1 cellular context compared by ENCODE assay signal in genomic region chr1:226940029-226940805, GRCh38.
TF ChIP-seq lines count a peak whose summit lies in the region.

COQ8A (plus strand) TSS chr1:226940294; CDS start chr1:226961386, 21,092 bp downstream.

TF ChIP-seq in H1, 55 proteins besides CTCF, POLR2A, EP300 and RAD21 (continued from another document):
- no peak for TF ChIP-seq EZH2 (IDR thresholded peaks at IDR 0.05; ENCODE audit: low read depth, low read length, severe bottlenecking)
- TF ChIP-seq SP2 (IDR thresholded peaks at IDR 0.05; ENCODE audit: low read length), result peak; percentile 51; the same call in 1 of the 2 replicates
- no peak for TF ChIP-seq MAFK (IDR thresholded peaks at IDR 0.05; ENCODE audit: low read depth, low read length)
- TF ChIP-seq GABPA (IDR thresholded peaks at IDR 0.05; ENCODE audit: borderline replicate concordance, insufficient read depth, low read length), result no peak
- TF ChIP-seq CREB1 (IDR thresholded peaks at IDR 0.05), result peak; percentile 46; the same call in 1 of the 2 replicates
- no peak for TF ChIP-seq YY1 (IDR thresholded peaks at IDR 0.05; ENCODE audit: low read depth, low read length)
- peak; percentile 95 for TF ChIP-seq MAX (IDR thresholded peaks at IDR 0.05)
- 0 out of 2 replicates have a peak, but pooled peaks have one; percentile 30 for TF ChIP-seq EGR1 (IDR thresholded peaks at IDR 0.05; ENCODE audit: borderline replicate concordance, low read depth, low read length)
- no peak; the same call in 1 of the 2 replicates for TF ChIP-seq SP4 (IDR thresholded peaks at IDR 0.05; ENCODE audit: low read length)
- no peak for TF ChIP-seq TAF7 (optimal IDR thresholded peaks at IDR 0.05; ENCODE audit: borderline replicate concordance, low read depth, low read length)
- no peak for TF ChIP-seq JUN (IDR thresholded peaks at IDR 0.05; ENCODE audit: low read depth, low read length)
- TF ChIP-seq ASH2L (IDR thresholded peaks at IDR 0.05; ENCODE audit: low read length), result no peak
- TF ChIP-seq ATF2 (IDR thresholded peaks at IDR 0.05; ENCODE audit: low read length), result no peak
- peak; percentile 32; the same call in 1 of the 2 replicates for TF ChIP-seq PHF8 (conservative IDR thresholded peaks at IDR 0.05; ENCODE audit: low read depth, low read length)
- TF ChIP-seq RFX5 (IDR thresholded peaks at IDR 0.05; ENCODE audit: borderline replicate concordance, low read depth, low read length), result no peak
- no peak for TF ChIP-seq CBX8 (IDR thresholded peaks at IDR 0.05; ENCODE audit: borderline replicate concordance, low read depth, low read length)
- no peak for TF ChIP-seq GTF2F1 (IDR thresholded peaks at IDR 0.05; ENCODE audit: borderline replicate concordance, low read depth, low read length)
- TF ChIP-seq, protein P1, sequence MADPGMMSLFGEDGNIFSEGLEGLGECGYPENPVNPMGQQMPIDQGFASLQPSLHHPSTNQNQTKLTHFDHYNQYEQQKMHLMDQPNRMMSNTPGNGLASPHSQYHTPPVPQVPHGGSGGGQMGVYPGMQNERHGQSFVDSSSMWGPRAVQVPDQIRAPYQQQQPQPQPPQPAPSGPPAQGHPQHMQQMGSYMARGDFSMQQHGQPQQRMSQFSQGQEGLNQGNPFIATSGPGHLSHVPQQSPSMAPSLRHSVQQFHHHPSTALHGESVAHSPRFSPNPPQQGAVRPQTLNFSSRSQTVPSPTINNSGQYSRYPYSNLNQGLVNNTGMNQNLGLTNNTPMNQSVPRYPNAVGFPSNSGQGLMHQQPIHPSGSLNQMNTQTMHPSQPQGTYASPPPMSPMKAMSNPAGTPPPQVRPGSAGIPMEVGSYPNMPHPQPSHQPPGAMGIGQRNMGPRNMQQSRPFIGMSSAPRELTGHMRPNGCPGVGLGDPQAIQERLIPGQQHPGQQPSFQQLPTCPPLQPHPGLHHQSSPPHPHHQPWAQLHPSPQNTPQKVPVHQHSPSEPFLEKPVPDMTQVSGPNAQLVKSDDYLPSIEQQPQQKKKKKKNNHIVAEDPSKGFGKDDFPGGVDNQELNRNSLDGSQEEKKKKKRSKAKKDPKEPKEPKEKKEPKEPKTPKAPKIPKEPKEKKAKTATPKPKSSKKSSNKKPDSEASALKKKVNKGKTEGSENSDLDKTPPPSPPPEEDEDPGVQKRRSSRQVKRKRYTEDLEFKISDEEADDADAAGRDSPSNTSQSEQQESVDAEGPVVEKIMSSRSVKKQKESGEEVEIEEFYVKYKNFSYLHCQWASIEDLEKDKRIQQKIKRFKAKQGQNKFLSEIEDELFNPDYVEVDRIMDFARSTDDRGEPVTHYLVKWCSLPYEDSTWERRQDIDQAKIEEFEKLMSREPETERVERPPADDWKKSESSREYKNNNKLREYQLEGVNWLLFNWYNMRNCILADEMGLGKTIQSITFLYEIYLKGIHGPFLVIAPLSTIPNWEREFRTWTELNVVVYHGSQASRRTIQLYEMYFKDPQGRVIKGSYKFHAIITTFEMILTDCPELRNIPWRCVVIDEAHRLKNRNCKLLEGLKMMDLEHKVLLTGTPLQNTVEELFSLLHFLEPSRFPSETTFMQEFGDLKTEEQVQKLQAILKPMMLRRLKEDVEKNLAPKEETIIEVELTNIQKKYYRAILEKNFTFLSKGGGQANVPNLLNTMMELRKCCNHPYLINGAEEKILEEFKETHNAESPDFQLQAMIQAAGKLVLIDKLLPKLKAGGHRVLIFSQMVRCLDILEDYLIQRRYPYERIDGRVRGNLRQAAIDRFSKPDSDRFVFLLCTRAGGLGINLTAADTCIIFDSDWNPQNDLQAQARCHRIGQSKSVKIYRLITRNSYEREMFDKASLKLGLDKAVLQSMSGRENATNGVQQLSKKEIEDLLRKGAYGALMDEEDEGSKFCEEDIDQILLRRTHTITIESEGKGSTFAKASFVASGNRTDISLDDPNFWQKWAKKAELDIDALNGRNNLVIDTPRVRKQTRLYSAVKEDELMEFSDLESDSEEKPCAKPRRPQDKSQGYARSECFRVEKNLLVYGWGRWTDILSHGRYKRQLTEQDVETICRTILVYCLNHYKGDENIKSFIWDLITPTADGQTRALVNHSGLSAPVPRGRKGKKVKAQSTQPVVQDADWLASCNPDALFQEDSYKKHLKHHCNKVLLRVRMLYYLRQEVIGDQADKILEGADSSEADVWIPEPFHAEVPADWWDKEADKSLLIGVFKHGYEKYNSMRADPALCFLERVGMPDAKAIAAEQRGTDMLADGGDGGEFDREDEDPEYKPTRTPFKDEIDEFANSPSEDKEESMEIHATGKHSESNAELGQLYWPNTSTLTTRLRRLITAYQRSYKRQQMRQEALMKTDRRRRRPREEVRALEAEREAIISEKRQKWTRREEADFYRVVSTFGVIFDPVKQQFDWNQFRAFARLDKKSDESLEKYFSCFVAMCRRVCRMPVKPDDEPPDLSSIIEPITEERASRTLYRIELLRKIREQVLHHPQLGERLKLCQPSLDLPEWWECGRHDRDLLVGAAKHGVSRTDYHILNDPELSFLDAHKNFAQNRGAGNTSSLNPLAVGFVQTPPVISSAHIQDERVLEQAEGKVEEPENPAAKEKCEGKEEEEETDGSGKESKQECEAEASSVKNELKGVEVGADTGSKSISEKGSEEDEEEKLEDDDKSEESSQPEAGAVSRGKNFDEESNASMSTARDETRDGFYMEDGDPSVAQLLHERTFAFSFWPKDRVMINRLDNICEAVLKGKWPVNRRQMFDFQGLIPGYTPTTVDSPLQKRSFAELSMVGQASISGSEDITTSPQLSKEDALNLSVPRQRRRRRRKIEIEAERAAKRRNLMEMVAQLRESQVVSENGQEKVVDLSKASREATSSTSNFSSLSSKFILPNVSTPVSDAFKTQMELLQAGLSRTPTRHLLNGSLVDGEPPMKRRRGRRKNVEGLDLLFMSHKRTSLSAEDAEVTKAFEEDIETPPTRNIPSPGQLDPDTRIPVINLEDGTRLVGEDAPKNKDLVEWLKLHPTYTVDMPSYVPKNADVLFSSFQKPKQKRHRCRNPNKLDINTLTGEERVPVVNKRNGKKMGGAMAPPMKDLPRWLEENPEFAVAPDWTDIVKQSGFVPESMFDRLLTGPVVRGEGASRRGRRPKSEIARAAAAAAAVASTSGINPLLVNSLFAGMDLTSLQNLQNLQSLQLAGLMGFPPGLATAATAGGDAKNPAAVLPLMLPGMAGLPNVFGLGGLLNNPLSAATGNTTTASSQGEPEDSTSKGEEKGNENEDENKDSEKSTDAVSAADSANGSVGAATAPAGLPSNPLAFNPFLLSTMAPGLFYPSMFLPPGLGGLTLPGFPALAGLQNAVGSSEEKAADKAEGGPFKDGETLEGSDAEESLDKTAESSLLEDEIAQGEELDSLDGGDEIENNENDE (IDR thresholded peaks at IDR 0.05; ENCODE audit: insufficient replicate concordance, low read length), result no peak
- 0 out of 2 replicates have a peak, but pooled peaks have one; percentile 55 for TF ChIP-seq TCF12 (IDR thresholded peaks at IDR 0.05; ENCODE audit: low read depth, low read length)
- TF ChIP-seq NRF1 (IDR thresholded peaks at IDR 0.05; ENCODE audit: low read depth, low read length), result no peak
- TF ChIP-seq SP1 (IDR thresholded peaks at IDR 0.05; ENCODE audit: low read depth, low read length), result peak; percentile 98
- TF ChIP-seq BCL11A (IDR thresholded peaks at IDR 0.05; ENCODE audit: low read depth in 2 of 2, low read length in 2 of 2), result no peak
- TF ChIP-seq POU5F1 (IDR thresholded peaks at IDR 0.05; ENCODE audit: low read depth, low read length), result no peak
- TF ChIP-seq FOSL1 (IDR thresholded peaks at IDR 0.05; ENCODE audit: insufficient read depth, low read depth, low read length), result no peak
- TF ChIP-seq USF2 (IDR thresholded peaks at IDR 0.05; ENCODE audit: low read length), result no peak; the same call in 1 of the 2 replicates
- no peak for TF ChIP-seq TEAD4 (IDR thresholded peaks at IDR 0.05; ENCODE audit: low read depth, low read length)
- no peak for TF ChIP-seq HDAC6 (IDR thresholded peaks at IDR 0.05; ENCODE audit: low read depth, low read length)
- TF ChIP-seq NANOG (IDR thresholded peaks at IDR 0.05; ENCODE audit: insufficient read depth, low read depth, low read length, poor library complexity, severe bottlenecking), result no peak
- TF ChIP-seq, protein P2, sequence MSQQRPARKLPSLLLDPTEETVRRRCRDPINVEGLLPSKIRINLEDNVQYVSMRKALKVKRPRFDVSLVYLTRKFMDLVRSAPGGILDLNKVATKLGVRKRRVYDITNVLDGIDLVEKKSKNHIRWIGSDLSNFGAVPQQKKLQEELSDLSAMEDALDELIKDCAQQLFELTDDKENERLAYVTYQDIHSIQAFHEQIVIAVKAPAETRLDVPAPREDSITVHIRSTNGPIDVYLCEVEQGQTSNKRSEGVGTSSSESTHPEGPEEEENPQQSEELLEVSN (IDR thresholded peaks at IDR 0.05), result peak; percentile 90
- TF ChIP-seq CTBP2 (IDR thresholded peaks at IDR 0.05; ENCODE audit: borderline replicate concordance, insufficient read depth, insufficient read length, low read length), result no peak
- no peak for TF ChIP-seq BACH1 (IDR thresholded peaks at IDR 0.05; ENCODE audit: low read length)
- 0 out of 4 replicates have a peak, but pooled peaks of 1 of the 2 experiments have one; percentile 42 for TF ChIP-seq SIN3A (conservative IDR thresholded peaks at IDR 0.05 in 1 of 2, IDR thresholded peaks at IDR 0.05 in 1 of 2; ENCODE audit: low read depth in 1 of 2, low read length in 2 of 2)
- TF ChIP-seq CBX5 (IDR thresholded peaks at IDR 0.05; ENCODE audit: low read depth, low read length), result no peak
- no peak for TF ChIP-seq RBBP5 (IDR thresholded peaks at IDR 0.05; ENCODE audit: borderline replicate concordance, low read depth, low read length)
- no peak for TF ChIP-seq KDM1A (IDR thresholded peaks at IDR 0.05; ENCODE audit: borderline replicate concordance, low read length)
- no peak for TF ChIP-seq KDM5A (IDR thresholded peaks at IDR 0.05; ENCODE audit: low read length)
- TF ChIP-seq SIX5 (IDR thresholded peaks at IDR 0.05; ENCODE audit: low read depth, low read length), result no peak
- peak in 1 of 2 experiments; percentile 49; a peak in 1 of 4 replicates for TF ChIP-seq HDAC2 (IDR thresholded peaks at IDR 0.05; ENCODE audit: borderline replicate concordance in 1 of 2, low read depth in 2 of 2, low read length in 2 of 2)
- TF ChIP-seq RNF2 (IDR thresholded peaks at IDR 0.05; ENCODE audit: borderline replicate concordance, low read depth, low read length, missing control alignments, poor library complexity, severe bottlenecking), result peak; percentile 44
- TF ChIP-seq SRF (IDR thresholded peaks at IDR 0.05; ENCODE audit: low read depth, low read length), result no peak
- peak; percentile 88 for TF ChIP-seq CHD2 (IDR thresholded peaks at IDR 0.05; ENCODE audit: low read length)
- peak; percentile 92 for TF ChIP-seq KDM4A (IDR thresholded peaks at IDR 0.05; ENCODE audit: low read depth, low read length, severe bottlenecking)
- TF ChIP-seq RXRA (IDR thresholded peaks at IDR 0.05; ENCODE audit: insufficient read depth, low read depth, low read length), result no peak
- no peak for TF ChIP-seq SIRT6 (IDR thresholded peaks at IDR 0.05; ENCODE audit: low read length)
- TF ChIP-seq POLR2AphosphoS5 (IDR thresholded peaks at IDR 0.05; ENCODE audit: low read depth, low read length), result no peak; the same call in 1 of the 2 replicates
- no peak for TF ChIP-seq CHD1 (IDR thresholded peaks at IDR 0.05; ENCODE audit: low read depth, low read length)
- TF ChIP-seq CEBPB (IDR thresholded peaks at IDR 0.05; ENCODE audit: low read depth, low read length), result no peak
- no peak for TF ChIP-seq SAP30 (IDR thresholded peaks at IDR 0.05; ENCODE audit: insufficient read depth, insufficient replicate concordance, low read length)
- no peak for TF ChIP-seq BRCA1 (IDR thresholded peaks at IDR 0.05; ENCODE audit: low read depth, low read length)
- TF ChIP-seq SUZ12 (IDR thresholded peaks at IDR 0.05; ENCODE audit: low read length), result no peak
- TF ChIP-seq ATF3 (IDR thresholded peaks at IDR 0.05; ENCODE audit: insufficient read depth, low read depth, low read length), result no peak
- no peak; the same call in none of the 2 replicates for TF ChIP-seq TBP (IDR thresholded peaks at IDR 0.05; ENCODE audit: low read depth, low read length)
